In the genomic region with DNA sequence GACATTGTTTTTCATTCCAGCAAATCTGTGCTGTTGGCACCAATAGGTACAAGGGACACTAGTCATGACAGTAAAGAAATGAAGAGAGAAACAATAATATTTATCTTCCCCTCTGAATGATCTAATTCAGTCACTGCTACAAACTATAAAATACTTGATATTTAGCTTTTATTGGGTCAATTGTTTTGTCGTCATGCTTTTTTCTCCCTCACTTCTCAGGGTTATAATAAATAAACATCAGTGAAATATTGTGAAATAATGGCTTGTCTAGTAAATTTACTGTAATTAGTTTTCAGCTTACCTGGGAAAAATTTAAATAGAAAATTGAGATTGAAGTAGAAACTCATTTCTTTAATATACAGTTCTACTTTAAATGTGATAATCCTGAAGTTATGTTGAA, we compare ENCODE assay signal across 23 cellular contexts.
"Had no signal": no experiment of that assay in that cellular context is flagged by ENCODE, and none has a peak within 500 bp of the region (broad histone marks: within the 10 kb centered on the region; RNA-seq: fewer than 3 reads in every experiment).

No MANE protein-coding gene starts in this region.

- H3K27ac ChIP-seq: heart left ventricle, neural progenitor cell, ovary, stomach, thoracic aorta, transverse colon had no signal

- H3K9ac ChIP-seq: neural progenitor cell had no signal

- H3K4me2 ChIP-seq: neural progenitor cell had no signal

- ATAC-seq: heart left ventricle; left colon; left ventricle myocardium superior; natural killer cell treated with Interleukin-12 subunit alpha and Interleukin-12 subunit beta and Interleukin-15 and Interleukin-18, amount 100 ng/mL, for 72 hours; right cardiac atrium had no signal

- H3K9me3 ChIP-seq: heart left ventricle, ovary, stomach, thoracic aorta, transverse colon had no signal

- H3K36me3 ChIP-seq: heart left ventricle, neural progenitor cell, ovary, stomach, thoracic aorta, transverse colon had no signal

- DNase-seq: dermis blood vessel endothelial cell; endodermal cell; erythroblast; foreskin melanocyte; heart left ventricle; hippocampal formation; left colon; left ventricle myocardium superior; mesenchymal stem cell; midbrain; nucleus accumbens; ovary; right cardiac atrium; small intestine; stimulated activated CD4-positive, alpha-beta T cell treated with anti-CD3 and anti-CD28 coated beads, Interleukin-12 subunit alpha, Interleukin-12 subunit beta, amount 100 ng/mL, for 4 hours; stimulated activated naive CD4-positive, alpha-beta T cell; stomach; transverse colon had no signal

- H2AFZ ChIP-seq: neural progenitor cell had no signal

- H3K4me3 ChIP-seq: heart left ventricle, lung, neural progenitor cell, ovary, stomach, thoracic aorta, transverse colon had no signal

- H3K4me1 ChIP-seq: heart left ventricle, stomach, transverse colon had no signal

- H3K27me3 ChIP-seq: heart left ventricle, neural progenitor cell, ovary, stomach, transverse colon had no signal

- FAIRE-seq: endothelial cell of umbilical vein had no signal
